19 cellular contexts compared by ENCODE assay signal in genomic region chr18:56919190-56919589, GRCh38.
"Had no signal": no experiment of that assay in that cellular context is flagged by ENCODE, and none has a peak within 500 bp of the region (broad histone marks: within the 10 kb centered on the region; RNA-seq: fewer than 3 reads in every experiment).

No MANE protein-coding gene starts in this region.

- H3K4me1 Mint-ChIP-seq: stimulated activated naive CD8-positive, alpha-beta T cell treated with anti-CD3 and anti-CD28 coated beads, Interleukin-15, amount 100 ng/mL, for 72 hours had no signal

- H3K4me1 ChIP-seq: breast epithelium, esophagus muscularis mucosa, pancreas, testis had no signal

- DNase-seq: activated CD4-positive, alpha-beta T cell treated with anti-CD3 and anti-CD28 coated beads, Interleukin-2, amount 50 U/mL, for 48 hours; activated CD4-positive, CD25-positive, alpha-beta regulatory T cell treated with anti-CD3 and anti-CD28 coated beads, Interleukin-2, amount 50 U/mL, for 72 hours; activated gamma-delta T cell; activated naive CD8-positive, alpha-beta T cell treated with anti-CD3 and anti-CD28 coated beads, Interleukin-2, amount 10 ng/mL, durations not matched to agents 7 days and 5 days; activated T-cell treated with anti-CD3 and anti-CD28 coated beads, Interleukin-2, amount 50 U/mL, for 4 hours; anterior cingulate cortex; dorsolateral prefrontal cortex; foreskin fibroblast; left ventricle myocardium inferior; mesenchymal stem cell; pancreas; retina; stimulated activated CD4-positive, alpha-beta T cell treated with anti-CD3 and anti-CD28 coated beads, Interleukin-4, amount 100 ng/mL, for 4 hours; stimulated activated naive CD8-positive, alpha-beta T cell treated with anti-CD3 and anti-CD28 coated beads, Interleukin-15, amount 100 ng/mL, for 72 hours; testis had no signal

- H3K27me3 Mint-ChIP-seq: activated naive CD8-positive, alpha-beta T cell treated with anti-CD3 and anti-CD28 coated beads, Interleukin-2, amount 10 ng/mL, durations not matched to agents 7 days and 5 days; stimulated activated naive CD8-positive, alpha-beta T cell treated with anti-CD3 and anti-CD28 coated beads, Interleukin-15, amount 100 ng/mL, for 72 hours had no signal

- FAIRE-seq: keratinocyte, pancreas had no signal

- H3K27me3 ChIP-seq: breast epithelium, dorsolateral prefrontal cortex, esophagus muscularis mucosa, pancreas, testis had no signal

- H3K27ac ChIP-seq: breast epithelium, dorsolateral prefrontal cortex, esophagus muscularis mucosa, left ventricle myocardium inferior, pancreas, skin epidermis, testis had no signal

- H3K4me3 Mint-ChIP-seq: activated naive CD8-positive, alpha-beta T cell treated with anti-CD3 and anti-CD28 coated beads, Interleukin-2, amount 10 ng/mL, durations not matched to agents 7 days and 5 days; activated T-cell treated with anti-CD3 and anti-CD28 coated beads, Interleukin-2, amount 50 U/mL, for 4 hours; stimulated activated naive CD8-positive, alpha-beta T cell treated with anti-CD3 and anti-CD28 coated beads, Interleukin-15, amount 100 ng/mL, for 72 hours had no signal

- H3K4me3 ChIP-seq: breast epithelium, dorsolateral prefrontal cortex, esophagus muscularis mucosa, left ventricle myocardium inferior, pancreas, skin epidermis, testis had no signal

- H3K36me3 Mint-ChIP-seq: activated naive CD8-positive, alpha-beta T cell treated with anti-CD3 and anti-CD28 coated beads, Interleukin-2, amount 10 ng/mL, durations not matched to agents 7 days and 5 days had no signal

- H3K9me3 ChIP-seq: breast epithelium, esophagus muscularis mucosa, left ventricle myocardium inferior, pancreas, testis had no signal

- H3K36me3 ChIP-seq: breast epithelium, esophagus muscularis mucosa, pancreas had no signal

- H3K27ac Mint-ChIP-seq: activated naive CD8-positive, alpha-beta T cell treated with anti-CD3 and anti-CD28 coated beads, Interleukin-2, amount 10 ng/mL, durations not matched to agents 7 days and 5 days; stimulated activated naive CD8-positive, alpha-beta T cell treated with anti-CD3 and anti-CD28 coated beads, Interleukin-15, amount 100 ng/mL, for 72 hours had no signal

- ATAC-seq: activated T-cell treated with anti-CD3 and anti-CD28 coated beads, Interleukin-2, amount 50 U/mL, for 4 hours; pancreas; stimulated activated naive CD8-positive, alpha-beta T cell treated with anti-CD3 and anti-CD28 coated beads, Interleukin-15, amount 100 ng/mL, for 72 hours had no signal

- H3K9me3 Mint-ChIP-seq: activated naive CD8-positive, alpha-beta T cell treated with anti-CD3 and anti-CD28 coated beads, Interleukin-2, amount 10 ng/mL, durations not matched to agents 7 days and 5 days; activated T-cell treated with anti-CD3 and anti-CD28 coated beads, Interleukin-2, amount 50 U/mL, for 4 hours; stimulated activated naive CD8-positive, alpha-beta T cell treated with anti-CD3 and anti-CD28 coated beads, Interleukin-15, amount 100 ng/mL, for 72 hours had no signal
